19 cellular contexts compared by ENCODE assay signal in genomic region chr14:90654831-90655276, GRCh38.
A peak's percentile ranks its signal among the peaks of the same experiment; 100 is the strongest.
DNase-seq lines count a peak whose midpoint lies in the region; ATAC-seq, FAIRE-seq and TF ChIP-seq lines count a peak whose summit lies in the region.
"Had no signal": no experiment of that assay in that cellular context is flagged by ENCODE, and none has a peak within 500 bp of the region (broad histone marks: within the 10 kb centered on the region; RNA-seq: fewer than 3 reads in every experiment).

No MANE protein-coding gene starts in this region.

- H3K9me3 ChIP-seq in kidney (ENCODE audit: control insufficient read depth in 1 of 2, low read length in 2 of 2): no peaks in the 10 kb centered on the region
- H3K9me3 ChIP-seq: spleen had no signal

- intact Hi-C loops in sciatic nerve (cut with DNase I) (no loop called here), kidney (cut with DNase I) (no loop called here), lower leg skin (cut with DNase I; ENCODE audit: low total_unique reads) (no loop called here)

- WGBS in lower leg skin, 2 donors: 64 to 69% methylated on average over 8 of the region's 8 CpGs

- H3K27ac Mint-ChIP-seq in stimulated activated naive CD8-positive, alpha-beta T cell treated with anti-CD3 and anti-CD28 coated beads, Interleukin-15, amount 100 ng/mL, for 72 hours: no peak overlapping the region
- H3K27ac Mint-ChIP-seq: activated B cell treated with CpG ODN at 0.5 μM for 24 hours; activated naive CD4-positive, alpha-beta T cell treated with anti-CD3 and anti-CD28 coated beads, Interleukin-2, amount 50 U/mL, for 24 hours; memory B cell; T-cell had no signal

- H3K9me3 Mint-ChIP-seq in stimulated activated naive CD8-positive, alpha-beta T cell treated with anti-CD3 and anti-CD28 coated beads, Interleukin-15, amount 100 ng/mL, for 72 hours: no peaks in the 10 kb centered on the region
- H3K9me3 Mint-ChIP-seq: activated B cell treated with CpG ODN at 0.5 μM for 24 hours; activated naive CD4-positive, alpha-beta T cell treated with anti-CD3 and anti-CD28 coated beads, Interleukin-2, amount 50 U/mL, for 24 hours; memory B cell; T-cell had no signal

- no peak overlapping the region for H3K9ac ChIP-seq in kidney (ENCODE audit: low read length in 2 of 2)

- H3K27ac ChIP-seq in kidney (ENCODE audit: low read depth in 2 of 2, low read length in 2 of 2): no peak overlapping the region
- H3K27ac ChIP-seq: spleen had no signal

- in situ Hi-C loops in astrocyte of the cerebellum (cut with HindIII; ENCODE audit: low sequenced_read_pairs): no loop called here

- no peaks in the 10 kb centered on the region for H3K4me1 ChIP-seq in kidney (ENCODE audit: control insufficient read depth in 1 of 2, insufficient read depth in 1 of 2, low read depth in 1 of 2, low read length in 2 of 2)

- no peak for DNase-seq in H54 (ENCODE audit: insufficient read length, low spot score)
- DNase-seq in astrocyte of the cerebellum (ENCODE audit: low read depth): peak; percentile 27
- DNase-seq in fibroblast of the conjunctiva (ENCODE audit: low read depth): peak; percentile 13
- DNase-seq in sciatic nerve (ENCODE audit: low spot score): no peak
- DNase-seq in dermis blood vessel endothelial cell: no peak
- DNase-seq in kidney: no peak
- DNase-seq in lower leg skin (ENCODE audit: low spot score in 2 of 2): no peak
- no peak for DNase-seq in stimulated activated naive CD8-positive, alpha-beta T cell treated with anti-CD3 and anti-CD28 coated beads, Interleukin-15, amount 100 ng/mL, for 72 hours
- DNase-seq: activated B cell treated with CpG ODN at 0.5 μM for 24 hours; activated CD8-positive, alpha-beta memory T cell treated with anti-CD3 and anti-CD28 coated beads, Interleukin-2, amount 50 U/mL, for 4 hours; foreskin fibroblast; H7; NCI-H1436; NCI-H526; occipital lobe; spleen; T-cell had no signal

- no peak overlapping the region for H3K4me3 Mint-ChIP-seq in stimulated activated naive CD8-positive, alpha-beta T cell treated with anti-CD3 and anti-CD28 coated beads, Interleukin-15, amount 100 ng/mL, for 72 hours
- H3K4me3 Mint-ChIP-seq: activated B cell treated with CpG ODN at 0.5 μM for 24 hours; activated naive CD4-positive, alpha-beta T cell treated with anti-CD3 and anti-CD28 coated beads, Interleukin-2, amount 50 U/mL, for 24 hours; memory B cell; T-cell had no signal

- H3K4me3 ChIP-seq in astrocyte of the cerebellum (ENCODE audit: low read depth, low read length) (no peak overlapping the region), kidney (ENCODE audit: low read length in 2 of 2) (no peak overlapping the region), lower leg skin (ENCODE audit: low read depth, poor library complexity, severe bottlenecking) (no peak overlapping the region)
- H3K4me3 ChIP-seq: spleen had no signal

- H3K4me1 Mint-ChIP-seq in stimulated activated naive CD8-positive, alpha-beta T cell treated with anti-CD3 and anti-CD28 coated beads, Interleukin-15, amount 100 ng/mL, for 72 hours: peaks cover 18% of the 10 kb centered on the region
- H3K4me1 Mint-ChIP-seq: memory B cell had no signal

- TF ChIP-seq POLR2A in H54 (IDR thresholded peaks at IDR 0.05; ENCODE audit: low read depth, low read length) (no peak), lower leg skin (IDR thresholded peaks at IDR 0.05) (no peak)

- TF ChIP-seq CTCF in astrocyte of the cerebellum (IDR thresholded peaks at IDR 0.05; ENCODE audit: low read depth, low read length, missing control alignments): no peak
- no peak for TF ChIP-seq CTCF in kidney (IDR thresholded peaks at IDR 0.05; ENCODE audit: borderline replicate concordance, extremely low read depth, insufficient read depth)
- TF ChIP-seq CTCF in lower leg skin (IDR thresholded peaks at IDR 0.05): no peak

- peak; percentile 36 for ATAC-seq in sciatic nerve
- ATAC-seq in stimulated activated naive CD8-positive, alpha-beta T cell treated with anti-CD3 and anti-CD28 coated beads, Interleukin-15, amount 100 ng/mL, for 72 hours: no peak
- ATAC-seq: T-cell had no signal

- peak; percentile 15 for FAIRE-seq in H54 (lab: Jason Lieb, UNC)
- no peak for FAIRE-seq in kidney (lab: Jason Lieb, UNC)

- peaks cover 4 to 24% of the 10 kb centered on the region in 2 donors for H3K36me3 ChIP-seq in kidney (ENCODE audit: control insufficient read depth in 1 of 2, insufficient read depth in 2 of 2, low read length in 2 of 2)

- peaks cover 8% of the 10 kb centered on the region for H3K27me3 Mint-ChIP-seq in stimulated activated naive CD8-positive, alpha-beta T cell treated with anti-CD3 and anti-CD28 coated beads, Interleukin-15, amount 100 ng/mL, for 72 hours
- H3K27me3 Mint-ChIP-seq: activated naive CD4-positive, alpha-beta T cell treated with anti-CD3 and anti-CD28 coated beads, Interleukin-2, amount 50 U/mL, for 24 hours; T-cell had no signal

Comparison
In these comparisons a context has a peak if more than half of its experiments do, and no peak if none do; other contexts are left out.
1. DNase-seq: peak in astrocyte of the cerebellum (single experiment) and fibroblast of the conjunctiva (single experiment); none in H54 (single experiment), sciatic nerve (single experiment), dermis blood vessel endothelial cell (single experiment), kidney (single experiment), lower leg skin (0 of 2) and stimulated activated naive CD8-positive, alpha-beta T cell treated with anti-CD3 and anti-CD28 coated beads, Interleukin-15, amount 100 ng/mL, for 72 hours (0 of 2).